Comparison of ENCODE assay signal across 8 cellular contexts in the genomic region with DNA sequence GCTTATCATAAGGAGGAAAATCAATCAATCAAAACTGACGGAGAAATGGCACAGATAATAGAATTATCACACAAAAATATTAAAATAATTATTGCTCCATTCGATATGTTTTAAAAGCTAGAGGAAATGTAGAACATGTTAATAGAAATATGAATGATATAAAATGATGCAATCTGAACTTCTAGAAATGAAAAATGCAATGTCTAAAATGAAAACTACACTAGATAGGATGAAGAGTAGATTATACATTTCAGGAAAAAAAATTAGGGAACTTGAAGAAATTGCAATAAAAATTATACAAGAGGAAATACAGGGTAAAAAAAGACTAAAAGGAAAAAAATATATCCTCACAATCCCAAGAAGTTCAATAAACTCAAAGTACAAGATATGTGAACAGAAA.
"Had no signal": no experiment of that assay in that cellular context is flagged by ENCODE, and none has a peak within 500 bp of the region (broad histone marks: within the 10 kb centered on the region; RNA-seq: fewer than 3 reads in every experiment).

No MANE protein-coding gene starts in this region.

- H3K9me3 ChIP-seq: HAP-1 had no signal

- H3K9ac ChIP-seq: GM23248 had no signal

- DNase-seq: GM23248, GOT3, H7, HFFc6, IMR-90 had no signal

- H3K36me3 ChIP-seq: HAP-1 had no signal

- H3K4me1 ChIP-seq: HAP-1 had no signal

- H3K4me3 ChIP-seq: GM23248, HAP-1, K562 had no signal

- H2AFZ ChIP-seq: GM23248 had no signal

- ATAC-seq: K562 had no signal

- FAIRE-seq: K562 had no signal

- H3K27ac ChIP-seq: GM23248, HL-60 had no signal
